In the genomic region with DNA sequence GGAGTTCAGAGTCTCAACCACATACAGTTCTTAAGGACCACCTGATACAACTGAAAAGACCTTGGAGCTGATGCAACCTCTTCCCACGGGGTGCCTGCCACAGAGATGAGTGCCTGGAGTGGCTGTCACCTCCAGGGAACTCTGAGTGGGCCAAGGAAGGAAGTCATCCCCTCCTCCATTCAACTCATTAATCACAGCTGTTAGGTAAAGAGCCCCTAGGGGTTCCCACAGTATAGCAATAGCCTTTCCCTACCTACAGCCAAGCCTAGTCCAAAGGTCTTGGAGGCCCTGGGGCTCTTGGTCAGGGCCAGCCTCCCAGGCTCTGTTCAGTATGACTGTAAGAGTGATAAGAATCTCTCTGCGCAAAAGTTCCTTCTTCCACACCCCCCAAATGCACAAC, we compare ENCODE assay signal across 2 cellular contexts.
TF ChIP-seq lines count a peak whose summit lies in the region.

No MANE protein-coding gene starts in this region.

TF ChIP-seq in A549, 52 proteins besides CTCF, POLR2A, EP300 and RAD21 (continued from another document):
- no peak for TF ChIP-seq MYC (IDR thresholded peaks at IDR 0.05; ENCODE audit: borderline replicate concordance, low read length)
- TF ChIP-seq PBX3 (IDR thresholded peaks at IDR 0.05), result no peak
- TF ChIP-seq BHLHE40 (IDR thresholded peaks at IDR 0.05; ENCODE audit: low read depth, low read length), result no peak
- TF ChIP-seq, protein P1, sequence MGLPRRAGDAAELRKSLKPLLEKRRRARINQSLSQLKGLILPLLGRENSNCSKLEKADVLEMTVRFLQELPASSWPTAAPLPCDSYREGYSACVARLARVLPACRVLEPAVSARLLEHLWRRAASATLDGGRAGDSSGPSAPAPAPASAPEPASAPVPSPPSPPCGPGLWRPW (IDR thresholded peaks at IDR 0.05), result no peak
- no peak for TF ChIP-seq HEYL (CRISPR knock-in tag; IDR thresholded peaks at IDR 0.05)
- no peak for TF ChIP-seq HOXA7 (CRISPR knock-in tag; IDR thresholded peaks at IDR 0.05)
- TF ChIP-seq NR3C1 (IDR thresholded peaks at IDR 0.05), result no peak
- no peak for TF ChIP-seq ESRRA (IDR thresholded peaks at IDR 0.05; ENCODE audit: borderline replicate concordance, low read length)

TF ChIP-seq in GM23338, 12 proteins besides CTCF, POLR2A, EP300 and RAD21 (continued from another document):
- TF ChIP-seq, protein P2, sequence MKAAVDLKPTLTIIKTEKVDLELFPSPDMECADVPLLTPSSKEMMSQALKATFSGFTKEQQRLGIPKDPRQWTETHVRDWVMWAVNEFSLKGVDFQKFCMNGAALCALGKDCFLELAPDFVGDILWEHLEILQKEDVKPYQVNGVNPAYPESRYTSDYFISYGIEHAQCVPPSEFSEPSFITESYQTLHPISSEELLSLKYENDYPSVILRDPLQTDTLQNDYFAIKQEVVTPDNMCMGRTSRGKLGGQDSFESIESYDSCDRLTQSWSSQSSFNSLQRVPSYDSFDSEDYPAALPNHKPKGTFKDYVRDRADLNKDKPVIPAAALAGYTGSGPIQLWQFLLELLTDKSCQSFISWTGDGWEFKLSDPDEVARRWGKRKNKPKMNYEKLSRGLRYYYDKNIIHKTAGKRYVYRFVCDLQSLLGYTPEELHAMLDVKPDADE (IDR thresholded peaks at IDR 0.05), result no peak
- TF ChIP-seq ZNF114 (CRISPR knock-in tag; IDR thresholded peaks at IDR 0.05) (no peak), JUNB (IDR thresholded peaks at IDR 0.05; ENCODE audit: unreplicated experiment) (no peak), NANOG (IDR thresholded peaks at IDR 0.05; ENCODE audit: borderline replicate concordance) (no peak), EZH2phosphoT487 (IDR thresholded peaks at IDR 0.05; ENCODE audit: unreplicated experiment) (no peak), CREB1 (CRISPR knock-in tag; IDR thresholded peaks at IDR 0.05; ENCODE audit: low read depth) (no peak), EZH2 (IDR thresholded peaks at IDR 0.05; ENCODE audit: low read depth, unreplicated experiment) (no peak), ZNF331 (CRISPR knock-in tag; IDR thresholded peaks at IDR 0.05; ENCODE audit: low read depth) (no peak)
- TF ChIP-seq, protein P3, sequence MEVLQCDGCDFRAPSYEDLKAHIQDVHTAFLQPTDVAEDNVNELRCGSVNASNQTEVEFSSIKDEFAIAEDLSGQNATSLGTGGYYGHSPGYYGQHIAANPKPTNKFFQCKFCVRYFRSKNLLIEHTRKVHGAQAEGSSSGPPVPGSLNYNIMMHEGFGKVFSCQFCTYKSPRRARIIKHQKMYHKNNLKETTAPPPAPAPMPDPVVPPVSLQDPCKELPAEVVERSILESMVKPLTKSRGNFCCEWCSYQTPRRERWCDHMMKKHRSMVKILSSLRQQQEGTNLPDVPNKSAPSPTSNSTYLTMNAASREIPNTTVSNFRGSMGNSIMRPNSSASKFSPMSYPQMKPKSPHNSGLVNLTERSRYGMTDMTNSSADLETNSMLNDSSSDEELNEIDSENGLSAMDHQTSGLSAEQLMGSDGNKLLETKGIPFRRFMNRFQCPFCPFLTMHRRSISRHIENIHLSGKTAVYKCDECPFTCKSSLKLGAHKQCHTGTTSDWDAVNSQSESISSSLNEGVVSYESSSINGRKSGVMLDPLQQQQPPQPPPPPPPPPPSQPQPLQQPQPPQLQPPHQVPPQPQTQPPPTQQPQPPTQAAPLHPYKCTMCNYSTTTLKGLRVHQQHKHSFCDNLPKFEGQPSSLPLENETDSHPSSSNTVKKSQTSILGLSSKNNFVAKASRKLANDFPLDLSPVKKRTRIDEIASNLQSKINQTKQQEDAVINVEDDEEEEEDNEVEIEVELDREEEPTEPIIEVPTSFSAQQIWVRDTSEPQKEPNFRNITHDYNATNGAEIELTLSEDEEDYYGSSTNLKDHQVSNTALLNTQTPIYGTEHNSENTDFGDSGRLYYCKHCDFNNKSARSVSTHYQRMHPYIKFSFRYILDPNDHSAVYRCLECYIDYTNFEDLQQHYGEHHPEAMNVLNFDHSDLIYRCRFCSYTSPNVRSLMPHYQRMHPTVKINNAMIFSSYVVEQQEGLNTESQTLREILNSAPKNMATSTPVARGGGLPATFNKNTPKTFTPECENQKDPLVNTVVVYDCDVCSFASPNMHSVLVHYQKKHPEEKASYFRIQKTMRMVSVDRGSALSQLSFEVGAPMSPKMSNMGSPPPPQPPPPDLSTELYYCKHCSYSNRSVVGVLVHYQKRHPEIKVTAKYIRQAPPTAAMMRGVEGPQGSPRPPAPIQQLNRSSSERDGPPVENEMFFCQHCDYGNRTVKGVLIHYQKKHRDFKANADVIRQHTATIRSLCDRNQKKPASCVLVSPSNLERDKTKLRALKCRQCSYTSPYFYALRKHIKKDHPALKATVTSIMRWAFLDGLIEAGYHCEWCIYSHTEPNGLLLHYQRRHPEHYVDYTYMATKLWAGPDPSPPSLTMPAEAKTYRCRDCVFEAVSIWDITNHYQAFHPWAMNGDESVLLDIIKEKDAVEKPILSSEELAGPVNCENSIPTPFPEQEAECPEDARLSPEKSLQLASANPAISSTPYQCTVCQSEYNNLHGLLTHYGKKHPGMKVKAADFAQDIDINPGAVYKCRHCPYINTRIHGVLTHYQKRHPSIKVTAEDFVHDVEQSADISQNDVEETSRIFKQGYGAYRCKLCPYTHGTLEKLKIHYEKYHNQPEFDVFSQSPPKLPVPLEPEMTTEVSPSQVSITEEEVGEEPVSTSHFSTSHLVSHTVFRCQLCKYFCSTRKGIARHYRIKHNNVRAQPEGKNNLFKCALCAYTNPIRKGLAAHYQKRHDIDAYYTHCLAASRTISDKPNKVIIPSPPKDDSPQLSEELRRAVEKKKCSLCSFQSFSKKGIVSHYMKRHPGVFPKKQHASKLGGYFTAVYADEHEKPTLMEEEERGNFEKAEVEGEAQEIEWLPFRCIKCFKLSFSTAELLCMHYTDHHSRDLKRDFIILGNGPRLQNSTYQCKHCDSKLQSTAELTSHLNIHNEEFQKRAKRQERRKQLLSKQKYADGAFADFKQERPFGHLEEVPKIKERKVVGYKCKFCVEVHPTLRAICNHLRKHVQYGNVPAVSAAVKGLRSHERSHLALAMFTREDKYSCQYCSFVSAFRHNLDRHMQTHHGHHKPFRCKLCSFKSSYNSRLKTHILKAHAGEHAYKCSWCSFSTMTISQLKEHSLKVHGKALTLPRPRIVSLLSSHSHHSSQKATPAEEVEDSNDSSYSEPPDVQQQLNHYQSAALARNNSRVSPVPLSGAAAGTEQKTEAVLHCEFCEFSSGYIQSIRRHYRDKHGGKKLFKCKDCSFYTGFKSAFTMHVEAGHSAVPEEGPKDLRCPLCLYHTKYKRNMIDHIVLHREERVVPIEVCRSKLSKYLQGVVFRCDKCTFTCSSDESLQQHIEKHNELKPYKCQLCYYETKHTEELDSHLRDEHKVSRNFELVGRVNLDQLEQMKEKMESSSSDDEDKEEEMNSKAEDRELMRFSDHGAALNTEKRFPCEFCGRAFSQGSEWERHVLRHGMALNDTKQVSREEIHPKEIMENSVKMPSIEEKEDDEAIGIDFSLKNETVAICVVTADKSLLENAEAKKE (CRISPR knock-in tag; IDR thresholded peaks at IDR 0.05), result no peak
